ENCODE assay signal across 10 cellular contexts in the genomic region with DNA sequence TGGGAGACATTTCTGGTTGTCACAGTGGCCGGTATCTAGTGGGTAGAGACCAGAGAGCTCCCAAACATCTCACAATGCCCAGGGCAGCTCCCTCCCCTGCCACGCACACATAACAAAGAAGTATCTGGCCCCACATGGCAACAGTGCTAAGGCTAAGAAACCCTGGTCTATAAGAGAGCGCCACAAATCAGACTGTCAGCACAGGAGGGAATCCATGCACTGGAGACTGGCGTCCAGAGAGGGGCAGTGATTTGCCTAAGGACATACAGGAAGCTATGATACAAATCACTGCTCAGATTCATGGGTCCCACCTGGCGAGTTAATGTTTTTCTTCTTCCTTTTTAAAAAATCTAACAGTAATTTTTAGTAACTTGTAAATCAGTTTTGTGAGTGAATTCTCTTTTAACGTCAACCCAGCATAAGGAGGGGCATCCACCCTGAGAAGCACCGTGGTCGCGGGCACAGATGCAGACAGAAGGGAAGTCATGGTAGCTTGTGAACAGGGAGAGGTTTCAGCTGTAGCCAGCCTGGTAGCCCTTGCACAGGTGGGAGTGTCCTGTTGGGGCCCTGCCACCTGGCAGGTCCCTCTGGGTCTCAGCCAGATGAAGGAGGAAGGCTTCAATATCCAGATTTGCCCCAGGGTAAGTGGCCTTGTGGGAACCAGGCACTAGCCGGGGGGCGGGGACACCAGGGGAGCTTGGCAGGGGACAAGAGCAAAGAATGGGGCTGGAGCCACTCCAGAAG. TPM values are rescaled to one million over a fixed set of nuclear protein-coding genes. Genes with fewer than 3 reads are reported as not detected.
DNase-seq lines count a peak whose midpoint lies in the region; ATAC-seq, FAIRE-seq and TF ChIP-seq lines count a peak whose summit lies in the region.
"Had no signal": no experiment of that assay in that cellular context is flagged by ENCODE, and none has a peak within 500 bp of the region (broad histone marks: within the 10 kb centered on the region; RNA-seq: fewer than 3 reads in every experiment).

No MANE protein-coding gene starts in this region.

- peaks cover 87% of the 10 kb centered on the region for H3K4me1 ChIP-seq in CD8-positive, alpha-beta T cell (ENCODE audit: insufficient read depth, low read length)
- peaks cover 30% of the 10 kb centered on the region for H3K4me1 ChIP-seq in GM12878 (ENCODE audit: control insufficient read depth, insufficient read depth, low read length)

- H3K9ac ChIP-seq in GM12878 (ENCODE audit: control insufficient read depth, insufficient read depth, low read length): no peak overlapping the region

- no peak for TF ChIP-seq CTCF in CD8-positive, alpha-beta T cell (IDR thresholded peaks at IDR 0.05)
- TF ChIP-seq CTCF in GM12878 (IDR thresholded peaks at IDR 0.05 in 2 of 3, conservative IDR thresholded peaks at IDR 0.05 in 1 of 3; ENCODE audit: control insufficient read depth in 2 of 3, extremely low read depth in 1 of 3, insufficient read depth in 1 of 3, low read depth in 3 of 3, low read length in 3 of 3) (no peak), osteocyte (IDR thresholded peaks at IDR 0.05) (no peak), GM10266 (IDR thresholded peaks at IDR 0.05; ENCODE audit: control insufficient read depth, insufficient read depth, low read depth, missing control alignments) (no peak)

- peaks cover 88% of the 10 kb centered on the region for H3K4me1 Mint-ChIP-seq in CD8-positive, alpha-beta T cell (ENCODE audit: low read depth)
- H3K4me1 Mint-ChIP-seq in osteocyte (ENCODE audit: unreplicated experiment): peaks cover 27% of the 10 kb centered on the region

- peak overlapping the region; percentile 12; the same call in 1 of the 2 replicates for H3K4me2 ChIP-seq in GM12878 (ENCODE audit: control insufficient read depth, insufficient read depth)

- no peak overlapping the region for H3K27ac ChIP-seq in CD8-positive, alpha-beta T cell (ENCODE audit: low read depth, low read length)
- H3K27ac ChIP-seq in GM12878 (ENCODE audit: control insufficient read depth, insufficient read depth): no peak overlapping the region

- H4K20me1 ChIP-seq in GM12878 (ENCODE audit: control insufficient read depth, insufficient read depth): peaks cover 2% of the 10 kb centered on the region; the same call in 1 of the 2 replicates

- no peak overlapping the region for H3K4me3 ChIP-seq in CD8-positive, alpha-beta T cell (ENCODE audit: low read depth, low read length)
- H3K4me3 ChIP-seq in GM12878: no peak overlapping the region

- peak in 3 of 7 experiments; percentile 3 to 47 (median 11) for DNase-seq in CD8-positive, alpha-beta T cell
- DNase-seq in NAMALWA (ENCODE audit: low spot score): peak; percentile 66
- no peak for DNase-seq in GM12878 (ENCODE audit: low read depth, low spot score)
- peak; percentile 70 for DNase-seq in osteocyte (ENCODE audit: extremely low spot score, unreplicated experiment)
- DNase-seq in DMS79 treated with DMSO at 0.1 percent for 48 hours (lab: John Stamatoyannopoulos, UW): no peak
- no peak for DNase-seq in GM10266 (ENCODE audit: extremely low spot score)
- DNase-seq in H54 (ENCODE audit: insufficient read length, low spot score): no peak
- no peak for DNase-seq in NCI-H510A (lab: John Stamatoyannopoulos, UW)
- DNase-seq: EL, SHP77 treated with DMSO at 0.1 percent for 48 hours had no signal

- FAIRE-seq in GM12878 (lab: Jason Lieb, UNC) (no peak), H54 (lab: Jason Lieb, UNC) (no peak)

- TF ChIP-seq POLR2A in GM12878 (IDR thresholded peaks at IDR 0.05; ENCODE audit: low read depth, low read length): no peak; the same call in 1 of the 2 replicates
- no peak for TF ChIP-seq POLR2A in H54 (IDR thresholded peaks at IDR 0.05; ENCODE audit: low read depth, low read length)

- H3K9me3 Mint-ChIP-seq in CD8-positive, alpha-beta T cell: no peaks in the 10 kb centered on the region
- no peaks in the 10 kb centered on the region for H3K9me3 Mint-ChIP-seq in osteocyte (ENCODE audit: unreplicated experiment)

- TF ChIP-seq RAD21 in GM12878 (IDR thresholded peaks at IDR 0.05; ENCODE audit: insufficient read depth, low read depth, low read length): no peak

- H2AFZ ChIP-seq in GM12878 (ENCODE audit: control insufficient read depth, low read depth, low read length): no peak overlapping the region

- POLR2A ChIA-PET in CD8-positive, alpha-beta T cell (lab: Charles Lee): interaction anchor here (0.8 to 1.1 kb wide), 2 partner anchors 16 to 19 kb away, joined by 3 read pairs; no protein-coding TSS in a partner anchor
- POLR2A ChIA-PET in GM12878 (lab: Charles Lee): interaction anchor here (0.8 kb wide), 1 partner anchor 10 kb away, joined by 4 read pairs; no protein-coding TSS in a partner anchor

- no peak for TF ChIP-seq EP300 in GM12878 (IDR thresholded peaks at IDR 0.05; ENCODE audit: borderline replicate concordance in 1 of 2, control insufficient read depth in 1 of 2, low read depth in 2 of 2, low read length in 2 of 2)

- H3K36me3 ChIP-seq in CD8-positive, alpha-beta T cell (ENCODE audit: insufficient read depth, low read length): peaks cover 14% of the 10 kb centered on the region
- peaks cover 0 to 11% of the 10 kb centered on the region in 2 experiments for H3K36me3 ChIP-seq in GM12878 (ENCODE audit: control insufficient read depth in 2 of 2, insufficient read depth in 2 of 2, low read length in 1 of 2)

- H3K79me2 ChIP-seq in GM12878 (ENCODE audit: control insufficient read depth, insufficient read depth, low read length): peaks cover 6% of the 10 kb centered on the region

- no peaks in the 10 kb centered on the region for H3K27me3 ChIP-seq in CD8-positive, alpha-beta T cell (ENCODE audit: insufficient read depth, low read length)
- H3K27me3 ChIP-seq in GM12878 (replicated peaks in 1 of 2; ENCODE audit: control insufficient read depth in 2 of 2, insufficient read depth in 2 of 2, low read length in 1 of 2): no peaks in the 10 kb centered on the region

- RAD21 ChIA-PET in GM12878 (lab: Charles Lee; ENCODE audit: unreplicated experiment): interaction anchor here (1.2 to 2.8 kb wide), 2 partner anchors 9 to 23 kb away, joined by 4 to 7 read pairs; no protein-coding TSS in a partner anchor

- H3K4me3 Mint-ChIP-seq in CD8-positive, alpha-beta T cell: no peak overlapping the region
- H3K4me3 Mint-ChIP-seq in osteocyte (ENCODE audit: unreplicated experiment): no peak overlapping the region

- in situ Hi-C loops in GM12878 (cut with MboI): no loop called here

- WGBS in GM12878 (ENCODE audit: insufficient coverage, insufficient replicate concordance, low lambda C conversion rate, missing lambda C conversion rate): 48% methylated on average over 11 of the region's 11 CpGs

- BruUV-seq in GM12878 (replicated peaks; lab: Mats Ljungman, UMichigan): no TSS peak

- peaks cover 66% of the 10 kb centered on the region for H3K36me3 Mint-ChIP-seq in CD8-positive, alpha-beta T cell
- H3K36me3 Mint-ChIP-seq in osteocyte (ENCODE audit: unreplicated experiment): no peaks in the 10 kb centered on the region

- no peaks in the 10 kb centered on the region for H3K27me3 Mint-ChIP-seq in CD8-positive, alpha-beta T cell (ENCODE audit: low read depth)
- no peaks in the 10 kb centered on the region for H3K27me3 Mint-ChIP-seq in osteocyte (ENCODE audit: unreplicated experiment)

- H3K9me3 ChIP-seq in CD8-positive, alpha-beta T cell (ENCODE audit: low read length): no peaks in the 10 kb centered on the region
- H3K9me3 ChIP-seq in GM12878 (replicated peaks; ENCODE audit: control insufficient read depth, insufficient read depth, low read length): no peaks in the 10 kb centered on the region

- intact Hi-C loops in CD8-positive, alpha-beta T cell (cut with DNase I, micrococcal nuclease): no loop called here
- intact Hi-C loops in GM12878 (cut with micrococcal nuclease; ENCODE audit: unreplicated experiment): no loop called here

- SMC1A ChIA-PET in GM12878 (lab: Charles Lee; ENCODE audit: uncharacterized antibody, unreplicated experiment): interaction anchor here (0.6 to 1.6 kb wide), 3 partner anchors 9 to 23 kb away, joined by 3 to 7 read pairs (median 3); no protein-coding TSS in a partner anchor

- ATAC-seq in CD8-positive, alpha-beta T cell: no peak
- peak; percentile 16 for ATAC-seq in GM12878

- peak overlapping the region; percentile 99 for H3K27ac Mint-ChIP-seq in CD8-positive, alpha-beta T cell
- H3K27ac Mint-ChIP-seq in osteocyte (ENCODE audit: unreplicated experiment): no peak overlapping the region

- CTCF ChIA-PET in CD8-positive, alpha-beta T cell (lab: Charles Lee): interaction anchor here (1.4 to 3.2 kb wide), 3 partner anchors 12 to 23 kb away, joined by 3 to 20 read pairs (median 5); no protein-coding TSS in a partner anchor
- CTCF ChIA-PET in GM12878 (lab: Yijun Ruan, JAX): interaction anchor here (1.1 to 1.7 kb wide), 4 partner anchors 9 to 24 kb away, joined by 4 to 10 read pairs (median 7); a partner anchor contains a TSS

RNA-seq across cellular contexts. Expression of a gene that starts 8.7 kb away (rescaled TPM):
- 10 to 100 TPM; 89.2 to 93.4 TPM for total RNA-seq in CD8-positive, alpha-beta T cell
- 14.5 and 16.0 TPM in 2 replicates for total RNA-seq in GM12878 (2013; cell fraction: nucleolus; rRNA removed)
- total RNA-seq in GM12878 (2014; rRNA removed) (210 and 228 TPM in 2 replicates), GM12878 (2014; rRNA removed; fragmentation: Illumina TruSeq; extraction: Trizol) (48.5 and 53.8 TPM in 2 replicates), GM12878 (2021) (76.5 and 90.2 TPM in 2 replicates), osteocyte (8.4 and 10.2 TPM in 2 replicates)
- 45.4 TPM for polyA plus RNA-seq in GM12878 (2011; ENCODE audit: low read depth)
- polyA plus RNA-seq in GM12878 (2011; rRNA removed) (46.6 and 182 TPM in 2 replicates), GM12878 (2014; fragmentation: Illumina TruSeq; extraction: Trizol) (3.5 and 23.4 TPM in 2 replicates), GM12878 (2014; fragmentation: Nextera tagmentation; extraction: Ambion mirVana) (10 to 100 TPM; 49.6 to 92.9 TPM), GM12878 (2014; rRNA removed) (177 and 251 TPM in 2 replicates), GM12878 (2016; fragmentation: Nextera tagmentation; extraction: Ambion mirVana) (10 to 100 TPM; 80.7 to 91.1 TPM)
- polyA plus RNA-seq in GM12878 (2011; cell fraction: cytosol; rRNA removed): 210 and 386 TPM in 2 replicates
- 219 and 271 TPM in 2 replicates for polyA plus RNA-seq in GM12878 (2011; cell fraction: nucleus; rRNA removed)
- 145 and 222 TPM in 2 replicates for polyA plus RNA-seq in GM12878 (2012)
- 49.6 and 80.3 TPM in 2 replicates for polyA minus RNA-seq in GM12878 (2011; rRNA and poly(A)+ RNA removed)
- polyA minus RNA-seq in GM12878 (2011; cell fraction: cytosol; rRNA and poly(A)+ RNA removed): 44.1 and 44.6 TPM in 2 replicates
- polyA minus RNA-seq in GM12878 (2011; cell fraction: nucleus; rRNA and poly(A)+ RNA removed): 38.3 and 60.6 TPM in 2 replicates

RNA-seq across cellular contexts. Expression of a gene that starts 26.4 kb away (rescaled TPM):
- total RNA-seq in CD8-positive, alpha-beta T cell: 10 to 100 TPM; 26.9 to 27.7 TPM
- total RNA-seq in GM12878 (2013; cell fraction: nucleolus; rRNA removed): 74.1 and 86.4 TPM in 2 replicates
- 76.0 and 81.2 TPM in 2 replicates for total RNA-seq in GM12878 (2014; rRNA removed)
- 39.9 and 44.5 TPM in 2 replicates for total RNA-seq in GM12878 (2014; rRNA removed; fragmentation: Illumina TruSeq; extraction: Trizol)
- total RNA-seq in GM12878 (2021): 67.2 and 74.4 TPM in 2 replicates
- polyA plus RNA-seq in GM12878 (2011; ENCODE audit: low read depth): 14.7 TPM
- polyA plus RNA-seq in GM12878 (2011; rRNA removed): 32.5 and 44.7 TPM in 2 replicates
- 46.2 and 62.0 TPM in 2 replicates for polyA plus RNA-seq in GM12878 (2011; cell fraction: cytosol; rRNA removed)
- polyA plus RNA-seq in GM12878 (2011; cell fraction: nucleus; rRNA removed): 106 and 115 TPM in 2 replicates
- 23.8 and 31.0 TPM in 2 replicates for polyA plus RNA-seq in GM12878 (2012)
- polyA plus RNA-seq in GM12878 (2014; fragmentation: Illumina TruSeq; extraction: Trizol): 25.8 and 33.5 TPM in 2 replicates
- polyA plus RNA-seq in GM12878 (2014; fragmentation: Nextera tagmentation; extraction: Ambion mirVana): 10 to 100 TPM; 11.7 to 12.0 TPM
- 62.8 and 66.1 TPM in 2 replicates for polyA plus RNA-seq in GM12878 (2014; rRNA removed)
- polyA plus RNA-seq in GM12878 (2016; fragmentation: Nextera tagmentation; extraction: Ambion mirVana): 10 to 100 TPM; 78.0 to 78.8 TPM
- 57.4 and 84.3 TPM in 2 replicates for polyA minus RNA-seq in GM12878 (2011; rRNA and poly(A)+ RNA removed)
- polyA minus RNA-seq in GM12878 (2011; cell fraction: cytosol; rRNA and poly(A)+ RNA removed): 23.4 and 24.8 TPM in 2 replicates
- polyA minus RNA-seq in GM12878 (2011; cell fraction: nucleus; rRNA and poly(A)+ RNA removed): 70.1 and 137 TPM in 2 replicates
- 25.1 and 26.8 TPM in 2 replicates for total RNA-seq in osteocyte

Comparison
In these comparisons a context has a peak if more than half of its experiments do, and no peak if none do; other contexts are left out.
1. DNase-seq: peak in NAMALWA (single experiment) and osteocyte (single experiment); none in GM12878 (single experiment), DMS79 treated with DMSO at 0.1 percent for 48 hours (single experiment), GM10266 (single experiment), H54 (single experiment) and NCI-H510A (single experiment).